Comparison of ENCODE assay signal across 7 cellular contexts in the genomic region with DNA sequence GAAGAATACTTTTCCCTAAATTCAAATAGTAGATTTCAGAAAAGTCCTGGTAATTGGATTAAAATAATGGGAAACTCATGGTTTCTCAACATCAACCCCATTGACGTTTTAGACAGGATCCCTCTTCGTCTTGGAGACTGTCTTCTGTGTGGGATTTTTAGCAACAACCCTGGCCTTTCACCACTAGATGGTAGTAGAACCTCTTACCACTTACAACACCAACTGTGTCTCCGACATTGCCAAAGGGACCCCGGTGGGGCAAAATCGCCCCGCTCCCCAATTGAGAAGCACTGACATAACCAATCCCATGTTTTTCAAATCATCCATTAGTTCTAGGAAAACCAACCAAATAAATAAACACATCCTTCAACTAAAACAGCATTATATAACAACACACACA. TPM values are rescaled to one million over a fixed set of nuclear protein-coding genes. Genes with fewer than 3 reads are reported as not detected.
DNase-seq lines count a peak whose midpoint lies in the region; ATAC-seq and TF ChIP-seq lines count a peak whose summit lies in the region.

No MANE protein-coding gene starts in this region.

- no peak overlapping the region for H2BK20ac ChIP-seq in H9 (ENCODE audit: low read depth, low read length, poor library complexity, severe bottlenecking)

- no peak overlapping the region for H3K9ac ChIP-seq in H9 (ENCODE audit: extremely low read depth, insufficient read length, low read length)

- no peaks in the 10 kb centered on the region for H3K79me2 ChIP-seq in H9 (ENCODE audit: insufficient read depth, low read length)

- H3K9me3 ChIP-seq in H9 (ENCODE audit: control insufficient read depth, low read depth, low read length) = no peaks in the 10 kb centered on the region
- no peaks in the 10 kb centered on the region for H3K9me3 ChIP-seq in gastroesophageal sphincter

- H3K36me3 ChIP-seq in gastroesophageal sphincter = no peaks in the 10 kb centered on the region

- H2BK120ac ChIP-seq in H9 (ENCODE audit: low read depth, low read length, poor library complexity, severe bottlenecking) = no peak overlapping the region

- H3K4me3 Mint-ChIP-seq in H9 (no peak overlapping the region), type B pancreatic cell (no peak overlapping the region)

- H4K91ac ChIP-seq in H9 (ENCODE audit: insufficient read length, low read depth, low read length) = no peak overlapping the region

- no peak overlapping the region for H2BK5ac ChIP-seq in H9 (ENCODE audit: insufficient read length, low read length)

- H3K4me1 Mint-ChIP-seq in H9 (peaks cover 0 to 3% of the 10 kb centered on the region in 2 experiments; a peak in 1 of 4 replicates), type B pancreatic cell (ENCODE audit: unreplicated experiment) (peaks cover 3% of the 10 kb centered on the region)

- DNase-seq in G401 (ENCODE audit: low spot score) (peak; percentile 37), H9 (no peak), RWPE1 (ENCODE audit: low spot score) (peak; percentile 36), type B pancreatic cell (ENCODE audit: extremely low spot score, unreplicated experiment) (no peak), amniotic stem cell (lab: John Stamatoyannopoulos, UW) (no peak), middle frontal gyrus (ENCODE audit: extremely low spot score, low spot score) (no peak)

- H3K56ac ChIP-seq in H9 (ENCODE audit: insufficient read length, low read depth, low read length) = no peak overlapping the region

- H3T11ph ChIP-seq in H9 (ENCODE audit: low read length) = no peak overlapping the region

- no peaks in the 10 kb centered on the region for H3K79me1 ChIP-seq in H9 (ENCODE audit: insufficient read depth, low read depth, low read length, poor library complexity, severe bottlenecking)

- no peaks in the 10 kb centered on the region for H3K23me2 ChIP-seq in H9 (ENCODE audit: insufficient read length, low read depth, low read length, poor library complexity, severe bottlenecking)

- H3K36me3 Mint-ChIP-seq in H9 (ENCODE audit: insufficient read depth in 1 of 3, low read depth in 3 of 3) (no peaks in the 10 kb centered on the region), type B pancreatic cell (no peaks in the 10 kb centered on the region)

- H3K4me1 ChIP-seq in H9 (ENCODE audit: insufficient read depth, low read length) (no peaks in the 10 kb centered on the region), gastroesophageal sphincter (no peaks in the 10 kb centered on the region)

- no peak overlapping the region for H2BK12ac ChIP-seq in H9 (ENCODE audit: insufficient read length, low read depth, low read length)

- H3K27me3 ChIP-seq in H9 (ENCODE audit: insufficient read depth, low read length) (no peaks in the 10 kb centered on the region), gastroesophageal sphincter (no peaks in the 10 kb centered on the region)

- H3K9me3 Mint-ChIP-seq in H9 (peaks cover 0 to 3% of the 10 kb centered on the region in 2 experiments; a peak in 1 of 5 replicates), type B pancreatic cell (no peaks in the 10 kb centered on the region)

- no peak overlapping the region for H2BK15ac ChIP-seq in H9 (ENCODE audit: low read depth, low read length)

- no peak overlapping the region for H4K8ac ChIP-seq in H9 (replicated peaks; ENCODE audit: insufficient read length, low read depth, low read length)

- H4K5ac ChIP-seq in H9 (ENCODE audit: insufficient read length, low read depth, low read length) = no peak overlapping the region

- no peak overlapping the region for H3K18ac ChIP-seq in H9 (ENCODE audit: insufficient read length, low read depth, low read length)

- no peak for TF ChIP-seq EP300 in gastroesophageal sphincter (IDR thresholded peaks at IDR 0.05)

- no peak overlapping the region for H2AK5ac ChIP-seq in H9 (ENCODE audit: insufficient read length, low read length)

- H3K14ac ChIP-seq in H9 (ENCODE audit: insufficient read depth, low read length) = no peak overlapping the region

- H3K4me2 ChIP-seq in H9 (ENCODE audit: insufficient read depth, insufficient read length, low read length) = no peak overlapping the region

- POLR2A ChIA-PET in RWPE1 (lab: Yijun Ruan, JAX; ENCODE audit: low non-redundant PET) = no interaction called here

- in situ Hi-C loops in G401 (cut with HindIII; ENCODE audit: low sequenced_read_pairs) = no loop called here

- TF ChIP-seq CTCF in H9 (conservative IDR thresholded peaks at IDR 0.05) (peak; percentile 75), RWPE1 (conservative IDR thresholded peaks at IDR 0.05; ENCODE audit: low read depth) (peak; percentile 44), gastroesophageal sphincter (IDR thresholded peaks at IDR 0.05) (peak in 3 of 4 experiments; percentile 24 to 58 (median 26)), type B pancreatic cell (conservative IDR thresholded peaks at IDR 0.05) (peak; percentile 80)

- H3K27ac Mint-ChIP-seq in H9 = no peak overlapping the region
- no peak overlapping the region for H3K27ac Mint-ChIP-seq in type B pancreatic cell

- WGBS in H9 (ENCODE audit: extremely low coverage, insufficient read length, low lambda C conversion rate) = no CpG with 5 or more reads among the region's 6 CpGs
- WGBS in gastroesophageal sphincter (ENCODE audit: low coverage in 1 of 2), 2 donors = 10% methylated on average over 6 of the region's 6 CpGs; no CpG with 5 or more reads in 1 of the 2 donors

- no peak overlapping the region for H3K23ac ChIP-seq in H9 (ENCODE audit: insufficient read length, low read depth, low read length)

- H3K27ac ChIP-seq in H9 (ENCODE audit: insufficient read length, low read depth, low read length) = no peak overlapping the region
- no peak overlapping the region for H3K27ac ChIP-seq in RWPE1
- no peak overlapping the region for H3K27ac ChIP-seq in gastroesophageal sphincter

- CTCF ChIA-PET in RWPE1 (lab: Yijun Ruan, JAX) = no interaction called here

- TF ChIP-seq POLR2A in gastroesophageal sphincter (IDR thresholded peaks at IDR 0.05) = no peak

- no peak for ATAC-seq in gastroesophageal sphincter

- H3K4ac ChIP-seq in H9 (ENCODE audit: low read depth, low read length) = no peak overlapping the region

- H3K27me3 Mint-ChIP-seq in H9 (ENCODE audit: low read depth) (peaks cover 3% of the 10 kb centered on the region; the same call in 1 of the 2 replicates), type B pancreatic cell (peaks cover 37% of the 10 kb centered on the region)

- H2AFZ ChIP-seq in H9 (ENCODE audit: low read length) = no peak overlapping the region

- no peaks in the 10 kb centered on the region for H4K20me1 ChIP-seq in H9 (ENCODE audit: control insufficient read depth, insufficient read depth, insufficient read length)

- no peak overlapping the region for H3K4me3 ChIP-seq in gastroesophageal sphincter

RNA-seq across cellular contexts. Expression of a gene that starts 16.9 kb away (rescaled TPM):
- total RNA-seq in G401 (2014; rRNA removed; shearing (Covaris generic)) = 0.06 TPM in 1 of 2 replicates, not detected in the other
- total RNA-seq in H9 (2021) (51.0 and 54.9 TPM in 2 replicates), gastroesophageal sphincter (1 to 10 TPM; 1.3 to 5.7 (median 3.5) TPM), type B pancreatic cell (ENCODE audit: low replicate concordance) (14.3 and 19.9 TPM in 2 replicates)

RNA-seq across cellular contexts. Expression of a gene that starts 52.3 kb away (rescaled TPM):
- not detected in 2 replicates for total RNA-seq in G401 (2014; rRNA removed; shearing (Covaris generic))
- not detected in 2 replicates for total RNA-seq in H9 (2021)
- not detected for total RNA-seq in gastroesophageal sphincter
- not detected in 2 replicates for total RNA-seq in type B pancreatic cell (ENCODE audit: low replicate concordance)

Comparison
In these comparisons a context has a peak if more than half of its experiments do, and no peak if none do; other contexts are left out.
1. DNase-seq: peak in G401 (single experiment) and RWPE1 (single experiment); none in H9 (single experiment), type B pancreatic cell (single experiment), amniotic stem cell (single experiment) and middle frontal gyrus (single experiment).
2. CTCF ChIP-seq: peak in every context shown above with its lines; median percentile 80 in type B pancreatic cell; 75 in H9; 44 in RWPE1; 26 in gastroesophageal sphincter.